1 cellular context compared by ENCODE assay signal in the genomic region with DNA sequence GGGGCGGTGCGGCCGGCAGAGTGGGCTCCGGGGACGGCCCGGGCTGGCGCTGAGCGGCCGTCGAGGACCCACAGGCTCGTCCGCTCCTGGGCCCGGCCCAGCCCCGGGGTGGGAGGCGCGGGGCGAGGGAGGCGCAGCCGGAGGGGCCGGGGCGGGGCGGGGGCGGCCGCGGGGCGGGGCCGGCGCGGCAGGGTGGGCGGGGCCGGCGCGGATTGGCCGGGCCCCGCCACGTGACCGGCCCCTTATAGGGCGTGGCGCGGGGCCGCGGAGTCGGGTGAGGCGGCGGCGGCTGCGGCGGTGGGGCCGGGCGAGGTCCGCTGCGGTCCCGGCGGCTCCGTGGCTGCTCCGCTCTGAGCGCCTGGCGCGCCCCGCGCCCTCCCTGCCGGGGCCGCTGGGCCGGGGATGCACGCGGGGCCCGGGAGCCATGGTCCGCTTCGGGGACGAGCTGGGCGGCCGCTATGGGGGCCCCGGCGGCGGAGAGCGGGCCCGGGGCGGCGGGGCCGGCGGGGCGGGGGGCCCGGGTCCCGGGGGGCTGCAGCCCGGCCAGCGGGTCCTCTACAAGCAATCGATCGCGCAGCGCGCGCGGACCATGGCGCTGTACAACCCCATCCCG.
A peak's percentile ranks its signal among the peaks of the same experiment; 100 is the strongest.
TF ChIP-seq lines count a peak whose summit lies in the region.

Gene CACNA1B (plus strand): TSS at position 273 of the 613 bp plus-strand sequence. CDS start 152 bp downstream, at position 425.

TF ChIP-seq in IMR-90, 13 proteins besides CTCF, POLR2A, EP300 and RAD21:
- TF ChIP-seq, protein P1, sequence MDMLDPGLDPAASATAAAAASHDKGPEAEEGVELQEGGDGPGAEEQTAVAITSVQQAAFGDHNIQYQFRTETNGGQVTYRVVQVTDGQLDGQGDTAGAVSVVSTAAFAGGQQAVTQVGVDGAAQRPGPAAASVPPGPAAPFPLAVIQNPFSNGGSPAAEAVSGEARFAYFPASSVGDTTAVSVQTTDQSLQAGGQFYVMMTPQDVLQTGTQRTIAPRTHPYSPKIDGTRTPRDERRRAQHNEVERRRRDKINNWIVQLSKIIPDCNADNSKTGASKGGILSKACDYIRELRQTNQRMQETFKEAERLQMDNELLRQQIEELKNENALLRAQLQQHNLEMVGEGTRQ (IDR thresholded peaks at IDR 0.05; ENCODE audit: low read depth, low read length): peak; percentile 44; the same call in 1 of the 2 replicates
